1 cellular context compared by ENCODE assay signal in the genomic region with DNA sequence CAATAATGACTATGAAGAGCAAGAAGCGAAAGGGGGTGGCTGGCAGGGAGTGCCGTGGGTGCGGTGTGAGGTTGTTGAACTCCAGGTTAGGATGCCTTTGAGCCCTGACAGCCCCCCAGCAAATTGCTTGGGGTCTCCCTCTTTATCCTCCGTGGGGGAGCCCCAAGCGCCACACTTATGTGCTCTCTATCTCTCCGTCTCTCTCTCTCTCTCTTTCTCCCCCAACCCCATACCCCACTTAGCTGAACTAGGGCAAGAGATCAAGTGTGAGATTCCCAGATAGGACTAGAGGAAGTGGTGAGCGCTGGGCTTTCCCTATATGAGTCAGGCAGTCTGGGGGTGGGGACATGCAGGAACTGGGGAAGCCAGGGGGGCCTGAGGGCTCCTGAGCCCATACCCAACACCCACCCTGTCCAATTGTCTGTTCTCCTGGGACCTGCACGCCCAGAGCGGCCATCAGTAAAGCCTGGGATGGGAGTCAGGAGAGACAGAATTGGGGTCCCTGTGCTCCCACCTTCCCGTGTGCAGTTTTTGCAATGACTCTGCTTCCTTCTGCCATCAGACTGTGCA.
TF ChIP-seq lines count a peak whose summit lies in the region.

No MANE protein-coding gene starts in this region.

TF ChIP-seq in K562, 482 proteins besides CTCF, POLR2A, EP300 and RAD21 (continued from another document and continues in another):
- TF ChIP-seq, protein P1, sequence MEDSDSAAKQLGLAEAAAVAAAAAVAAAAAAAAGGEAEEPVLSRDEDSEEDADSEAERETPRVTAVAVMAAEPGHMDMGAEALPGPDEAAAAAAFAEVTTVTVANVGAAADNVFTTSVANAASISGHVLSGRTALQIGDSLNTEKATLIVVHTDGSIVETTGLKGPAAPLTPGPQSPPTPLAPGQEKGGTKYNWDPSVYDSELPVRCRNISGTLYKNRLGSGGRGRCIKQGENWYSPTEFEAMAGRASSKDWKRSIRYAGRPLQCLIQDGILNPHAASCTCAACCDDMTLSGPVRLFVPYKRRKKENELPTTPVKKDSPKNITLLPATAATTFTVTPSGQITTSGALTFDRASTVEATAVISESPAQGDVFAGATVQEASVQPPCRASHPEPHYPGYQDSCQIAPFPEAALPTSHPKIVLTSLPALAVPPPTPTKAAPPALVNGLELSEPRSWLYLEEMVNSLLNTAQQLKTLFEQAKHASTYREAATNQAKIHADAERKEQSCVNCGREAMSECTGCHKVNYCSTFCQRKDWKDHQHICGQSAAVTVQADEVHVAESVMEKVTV (CRISPR knock-in tag; IDR thresholded peaks at IDR 0.05), result no peak
- peak; percentile 51 for TF ChIP-seq CCNT2 (IDR thresholded peaks at IDR 0.05; ENCODE audit: borderline replicate concordance, extremely low read depth, insufficient read length, low read depth, low read length)
- no peak for TF ChIP-seq MAFK (IDR thresholded peaks at IDR 0.05; ENCODE audit: low read length)
- no peak for TF ChIP-seq RBBP5 (IDR thresholded peaks at IDR 0.05; ENCODE audit: borderline replicate concordance, insufficient read depth, low read length, poor library complexity, severe bottlenecking)
- TF ChIP-seq ZZZ3 (IDR thresholded peaks at IDR 0.05), result no peak
- TF ChIP-seq SP1 (CRISPR knock-in tag; IDR thresholded peaks at IDR 0.05), result no peak
- TF ChIP-seq CBX2 (IDR thresholded peaks at IDR 0.05; ENCODE audit: insufficient read depth, low read length, poor library complexity, severe bottlenecking), result no peak
- TF ChIP-seq CHD2 (IDR thresholded peaks at IDR 0.05; ENCODE audit: low read depth, low read length), result no peak
- peak; percentile 42; the same call in 1 of the 2 replicates for TF ChIP-seq ELF1 (tag; IDR thresholded peaks at IDR 0.05)
- no peak for TF ChIP-seq SMARCB1 (IDR thresholded peaks at IDR 0.05; ENCODE audit: insufficient read length, low read depth)
- TF ChIP-seq ZNF316 (IDR thresholded peaks at IDR 0.05), result no peak
- no peak for TF ChIP-seq SETDB1 (IDR thresholded peaks at IDR 0.05; ENCODE audit: low read length)
- no peak for TF ChIP-seq ZBTB1 (CRISPR knock-in tag; IDR thresholded peaks at IDR 0.05; ENCODE audit: borderline replicate concordance, low read depth)
- TF ChIP-seq C11orf30 (IDR thresholded peaks at IDR 0.05; ENCODE audit: low read depth), result no peak
- no peak for TF ChIP-seq NFIX (CRISPR knock-in tag; IDR thresholded peaks at IDR 0.05; ENCODE audit: low read depth)
- no peak for TF ChIP-seq HDAC3 (IDR thresholded peaks at IDR 0.05; ENCODE audit: borderline replicate concordance, partially characterized antibody)
- no peak for TF ChIP-seq ZFX (CRISPR knock-in tag; IDR thresholded peaks at IDR 0.05)
- TF ChIP-seq E4F1 (CRISPR knock-in tag; IDR thresholded peaks at IDR 0.05; ENCODE audit: borderline replicate concordance), result no peak
- TF ChIP-seq ARID3A (IDR thresholded peaks at IDR 0.05; ENCODE audit: borderline replicate concordance, low read depth, low read length), result no peak
- TF ChIP-seq, protein P2, sequence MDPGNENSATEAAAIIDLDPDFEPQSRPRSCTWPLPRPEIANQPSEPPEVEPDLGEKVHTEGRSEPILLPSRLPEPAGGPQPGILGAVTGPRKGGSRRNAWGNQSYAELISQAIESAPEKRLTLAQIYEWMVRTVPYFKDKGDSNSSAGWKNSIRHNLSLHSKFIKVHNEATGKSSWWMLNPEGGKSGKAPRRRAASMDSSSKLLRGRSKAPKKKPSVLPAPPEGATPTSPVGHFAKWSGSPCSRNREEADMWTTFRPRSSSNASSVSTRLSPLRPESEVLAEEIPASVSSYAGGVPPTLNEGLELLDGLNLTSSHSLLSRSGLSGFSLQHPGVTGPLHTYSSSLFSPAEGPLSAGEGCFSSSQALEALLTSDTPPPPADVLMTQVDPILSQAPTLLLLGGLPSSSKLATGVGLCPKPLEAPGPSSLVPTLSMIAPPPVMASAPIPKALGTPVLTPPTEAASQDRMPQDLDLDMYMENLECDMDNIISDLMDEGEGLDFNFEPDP (CRISPR knock-in tag; IDR thresholded peaks at IDR 0.05), result no peak
- TF ChIP-seq ZNF146 (CRISPR knock-in tag; IDR thresholded peaks at IDR 0.05; ENCODE audit: unreplicated experiment), result no peak
- TF ChIP-seq ZNF212 (CRISPR knock-in tag; IDR thresholded peaks at IDR 0.05), result no peak
- no peak for TF ChIP-seq SAP30 (IDR thresholded peaks at IDR 0.05; ENCODE audit: borderline replicate concordance, insufficient read depth, low read depth, low read length, poor library complexity, severe bottlenecking)
- peak; percentile 71 for TF ChIP-seq CREM (IDR thresholded peaks at IDR 0.05; ENCODE audit: low read depth)
- no peak for TF ChIP-seq KLF10 (CRISPR knock-in tag; IDR thresholded peaks at IDR 0.05)
- no peak for TF ChIP-seq POLR3A (IDR thresholded peaks at IDR 0.05; ENCODE audit: borderline replicate concordance, extremely low read depth, insufficient read depth, insufficient read length)
- no peak for TF ChIP-seq SRSF9 (IDR thresholded peaks at IDR 0.05; ENCODE audit: borderline replicate concordance, low read depth, low read length)
- TF ChIP-seq, protein P3, sequence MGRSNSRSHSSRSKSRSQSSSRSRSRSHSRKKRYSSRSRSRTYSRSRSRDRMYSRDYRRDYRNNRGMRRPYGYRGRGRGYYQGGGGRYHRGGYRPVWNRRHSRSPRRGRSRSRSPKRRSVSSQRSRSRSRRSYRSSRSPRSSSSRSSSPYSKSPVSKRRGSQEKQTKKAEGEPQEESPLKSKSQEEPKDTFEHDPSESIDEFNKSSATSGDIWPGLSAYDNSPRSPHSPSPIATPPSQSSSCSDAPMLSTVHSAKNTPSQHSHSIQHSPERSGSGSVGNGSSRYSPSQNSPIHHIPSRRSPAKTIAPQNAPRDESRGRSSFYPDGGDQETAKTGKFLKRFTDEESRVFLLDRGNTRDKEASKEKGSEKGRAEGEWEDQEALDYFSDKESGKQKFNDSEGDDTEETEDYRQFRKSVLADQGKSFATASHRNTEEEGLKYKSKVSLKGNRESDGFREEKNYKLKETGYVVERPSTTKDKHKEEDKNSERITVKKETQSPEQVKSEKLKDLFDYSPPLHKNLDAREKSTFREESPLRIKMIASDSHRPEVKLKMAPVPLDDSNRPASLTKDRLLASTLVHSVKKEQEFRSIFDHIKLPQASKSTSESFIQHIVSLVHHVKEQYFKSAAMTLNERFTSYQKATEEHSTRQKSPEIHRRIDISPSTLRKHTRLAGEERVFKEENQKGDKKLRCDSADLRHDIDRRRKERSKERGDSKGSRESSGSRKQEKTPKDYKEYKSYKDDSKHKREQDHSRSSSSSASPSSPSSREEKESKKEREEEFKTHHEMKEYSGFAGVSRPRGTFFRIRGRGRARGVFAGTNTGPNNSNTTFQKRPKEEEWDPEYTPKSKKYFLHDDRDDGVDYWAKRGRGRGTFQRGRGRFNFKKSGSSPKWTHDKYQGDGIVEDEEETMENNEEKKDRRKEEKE (IDR thresholded peaks at IDR 0.05; ENCODE audit: borderline replicate concordance in 1 of 2, control insufficient read depth in 1 of 2, low read depth in 2 of 2, low read length in 1 of 2), result no peak
- TF ChIP-seq, protein P4, sequence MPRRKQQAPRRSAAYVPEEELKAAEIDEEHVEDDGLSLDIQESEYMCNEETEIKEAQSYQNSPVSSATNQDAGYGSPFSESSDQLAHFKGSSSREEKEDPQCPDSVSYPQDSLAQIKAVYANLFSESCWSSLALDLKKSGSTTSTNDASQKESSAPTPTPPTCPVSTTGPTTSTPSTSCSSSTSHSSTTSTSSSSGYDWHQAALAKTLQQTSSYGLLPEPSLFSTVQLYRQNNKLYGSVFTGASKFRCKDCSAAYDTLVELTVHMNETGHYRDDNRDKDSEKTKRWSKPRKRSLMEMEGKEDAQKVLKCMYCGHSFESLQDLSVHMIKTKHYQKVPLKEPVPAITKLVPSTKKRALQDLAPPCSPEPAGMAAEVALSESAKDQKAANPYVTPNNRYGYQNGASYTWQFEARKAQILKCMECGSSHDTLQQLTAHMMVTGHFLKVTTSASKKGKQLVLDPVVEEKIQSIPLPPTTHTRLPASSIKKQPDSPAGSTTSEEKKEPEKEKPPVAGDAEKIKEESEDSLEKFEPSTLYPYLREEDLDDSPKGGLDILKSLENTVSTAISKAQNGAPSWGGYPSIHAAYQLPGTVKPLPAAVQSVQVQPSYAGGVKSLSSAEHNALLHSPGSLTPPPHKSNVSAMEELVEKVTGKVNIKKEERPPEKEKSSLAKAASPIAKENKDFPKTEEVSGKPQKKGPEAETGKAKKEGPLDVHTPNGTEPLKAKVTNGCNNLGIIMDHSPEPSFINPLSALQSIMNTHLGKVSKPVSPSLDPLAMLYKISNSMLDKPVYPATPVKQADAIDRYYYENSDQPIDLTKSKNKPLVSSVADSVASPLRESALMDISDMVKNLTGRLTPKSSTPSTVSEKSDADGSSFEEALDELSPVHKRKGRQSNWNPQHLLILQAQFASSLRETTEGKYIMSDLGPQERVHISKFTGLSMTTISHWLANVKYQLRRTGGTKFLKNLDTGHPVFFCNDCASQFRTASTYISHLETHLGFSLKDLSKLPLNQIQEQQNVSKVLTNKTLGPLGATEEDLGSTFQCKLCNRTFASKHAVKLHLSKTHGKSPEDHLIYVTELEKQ (CRISPR knock-in tag; IDR thresholded peaks at IDR 0.05), result no peak
- TF ChIP-seq, protein P5, sequence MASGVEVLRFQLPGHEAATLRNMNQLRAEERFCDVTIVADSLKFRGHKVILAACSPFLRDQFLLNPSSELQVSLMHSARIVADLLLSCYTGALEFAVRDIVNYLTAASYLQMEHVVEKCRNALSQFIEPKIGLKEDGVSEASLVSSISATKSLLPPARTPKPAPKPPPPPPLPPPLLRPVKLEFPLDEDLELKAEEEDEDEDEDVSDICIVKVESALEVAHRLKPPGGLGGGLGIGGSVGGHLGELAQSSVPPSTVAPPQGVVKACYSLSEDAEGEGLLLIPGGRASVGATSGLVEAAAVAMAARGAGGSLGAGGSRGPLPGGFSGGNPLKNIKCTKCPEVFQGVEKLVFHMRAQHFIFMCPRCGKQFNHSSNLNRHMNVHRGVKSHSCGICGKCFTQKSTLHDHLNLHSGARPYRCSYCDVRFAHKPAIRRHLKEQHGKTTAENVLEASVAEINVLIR (CRISPR knock-in tag; IDR thresholded peaks at IDR 0.05), result no peak
- no peak for TF ChIP-seq MYNN (IDR thresholded peaks at IDR 0.05)
- no peak for TF ChIP-seq MYNN (CRISPR knock-in tag; IDR thresholded peaks at IDR 0.05)
- no peak for TF ChIP-seq BDP1 (IDR thresholded peaks at IDR 0.05; ENCODE audit: insufficient read depth, insufficient read length)
- no peak for TF ChIP-seq RFX5 (IDR thresholded peaks at IDR 0.05; ENCODE audit: low read depth, low read length)
- no peak for TF ChIP-seq CBX1 (IDR thresholded peaks at IDR 0.05; ENCODE audit: low read depth)
- TF ChIP-seq MED1 (CRISPR knock-in tag; IDR thresholded peaks at IDR 0.05; ENCODE audit: borderline replicate concordance), result no peak
- TF ChIP-seq MCM3 (IDR thresholded peaks at IDR 0.05), result no peak
- TF ChIP-seq FOSL1 (tag; conservative IDR thresholded peaks at IDR 0.05), result peak; percentile 93
- no peak for TF ChIP-seq RNF219 (CRISPR knock-in tag; IDR thresholded peaks at IDR 0.05)
- TF ChIP-seq OTX1 (CRISPR knock-in tag; IDR thresholded peaks at IDR 0.05), result peak; percentile 87
- TF ChIP-seq BACH1 (tag; IDR thresholded peaks at IDR 0.05), result no peak
- peak; percentile 76; the same call in 1 of the 2 replicates for TF ChIP-seq RNF2 (IDR thresholded peaks at IDR 0.05)
- peak; percentile 75 for TF ChIP-seq HMBOX1 (IDR thresholded peaks at IDR 0.05)
